In genomic region chr3:67715911-67716310, GRCh38 we compare ENCODE assay signal across 35 cellular contexts.
"Had no signal": no experiment of that assay in that cellular context is flagged by ENCODE, and none has a peak within 500 bp of the region (broad histone marks: within the 10 kb centered on the region; RNA-seq: fewer than 3 reads in every experiment).

No MANE protein-coding gene starts in this region.

- H3K27me3 Mint-ChIP-seq: activated CD4-positive, alpha-beta T cell treated with anti-CD3 and anti-CD28 coated beads for 36 hours; activated CD4-positive, alpha-beta T cell treated with anti-CD3 and anti-CD28 coated beads, Interleukin-2, amount 10 ng/mL, durations not matched to agents 7 days and 5 days; activated naive CD8-positive, alpha-beta T cell; activated naive CD8-positive, alpha-beta T cell treated with anti-CD3 and anti-CD28 coated beads, Interleukin-2, amount 50 U/mL, for 24 hours; activated T-cell treated with anti-CD3 and anti-CD28 coated beads, Interleukin-2, amount 50 U/mL, for 24 hours had no signal

- ATAC-seq: activated CD4-positive, alpha-beta T cell treated with anti-CD3 and anti-CD28 coated beads for 36 hours; activated CD4-positive, CD25-positive, alpha-beta regulatory T cell treated with anti-CD3 and anti-CD28 coated beads, Interleukin-2, amount 50 U/mL, for 24 hours; activated CD8-positive, alpha-beta T cell treated with anti-CD3 and anti-CD28 coated beads, Interleukin-2, amount 10 ng/mL, durations not matched to agents 7 days and 5 days; activated naive CD8-positive, alpha-beta T cell treated with anti-CD3 and anti-CD28 coated beads, Interleukin-2, amount 50 U/mL, for 24 hours; body of pancreas; PC-3 had no signal

- H3K9ac ChIP-seq: SK-N-SH had no signal

- H3K27me3 ChIP-seq: ascending aorta, body of pancreas, breast epithelium, Peyer's patch, SJSA1 had no signal

- H3K27ac ChIP-seq: ascending aorta, body of pancreas, breast epithelium, Peyer's patch, SJSA1 had no signal

- H3K36me3 ChIP-seq: ascending aorta, breast epithelium, Peyer's patch, SJSA1 had no signal

- H3K4me1 ChIP-seq: ascending aorta, body of pancreas, breast epithelium, Peyer's patch had no signal

- DNase-seq: activated CD4-positive, alpha-beta T cell treated with anti-CD3 and anti-CD28 coated beads for 36 hours; activated CD4-positive, alpha-beta T cell treated with anti-CD3 and anti-CD28 coated beads, Interleukin-2, amount 10 ng/mL, durations not matched to agents 7 days and 5 days; activated CD4-positive, alpha-beta T cell treated with anti-CD3 and anti-CD28 coated beads, Interleukin-2, amount 50 U/mL, for 48 hours; activated CD8-positive, alpha-beta T cell treated with anti-CD3 and anti-CD28 coated beads, Interleukin-2, amount 10 ng/mL, durations not matched to agents 7 days and 5 days; activated gamma-delta T cell; activated naive CD4-positive, alpha-beta T cell treated with Interleukin-2 at 50 U/mL for 16 hours; activated naive CD8-positive, alpha-beta T cell treated with anti-CD3 and anti-CD28 coated beads, Interleukin-2, amount 50 U/mL, for 24 hours; activated T-cell treated with anti-CD3 and anti-CD28 coated beads, Interleukin-2, amount 50 U/mL, for 24 hours; amygdala; body of pancreas; Karpas-422; NCI-H1048; NCI-H1105 treated with DMSO at 0.1 percent for 48 hours; NCI-H1436; NCI-H1694; NCI-H1930; NCI-H2081 treated with DMSO at 0.1 percent for 48 hours; NCI-H226; NCI-H446 treated with DMSO at 0.1 percent for 48 hours; NCI-H524; NCI-H748 treated with DMSO at 0.1 percent for 48 hours; NK-92 treated with Interleukin-12 subunit alpha and Interleukin-12 subunit beta, amount 100 ng/mL, for 24 hours; PC-3; Peyer's patch; RPMI8226; SHP77 treated with DMSO at 0.1 percent for 48 hours; SK-N-SH had no signal

- H3K4me1 Mint-ChIP-seq: activated CD4-positive, alpha-beta T cell treated with anti-CD3 and anti-CD28 coated beads for 36 hours; activated CD4-positive, alpha-beta T cell treated with anti-CD3 and anti-CD28 coated beads, Interleukin-2, amount 10 ng/mL, durations not matched to agents 7 days and 5 days; activated naive CD8-positive, alpha-beta T cell treated with anti-CD3 and anti-CD28 coated beads, Interleukin-2, amount 50 U/mL, for 24 hours had no signal

- H3K27ac Mint-ChIP-seq: activated CD4-positive, alpha-beta T cell treated with anti-CD3 and anti-CD28 coated beads for 36 hours; activated CD4-positive, alpha-beta T cell treated with anti-CD3 and anti-CD28 coated beads, Interleukin-2, amount 10 ng/mL, durations not matched to agents 7 days and 5 days; activated CD8-positive, alpha-beta T cell treated with anti-CD3 and anti-CD28 coated beads, Interleukin-2, amount 10 ng/mL, durations not matched to agents 7 days and 5 days; activated naive CD8-positive, alpha-beta T cell; activated naive CD8-positive, alpha-beta T cell treated with anti-CD3 and anti-CD28 coated beads, Interleukin-2, amount 50 U/mL, for 24 hours; activated T-cell treated with anti-CD3 and anti-CD28 coated beads, Interleukin-2, amount 50 U/mL, for 24 hours; activated T-helper 2 cell treated with anti-CD3 and anti-CD28 coated beads, Interferon-gamma antibody, Interleukin-2, Interleukin-4, amounts not matched to agents 10 μg/mL and 5 μg/mL and 100 μg/mL, durations not matched to agents 14 hours and 24 hours and 36 hours; T-helper 1 cell treated with Interleukin-12 subunit alpha and Interleukin-12 subunit beta and Interleukin-4 antibody, amounts not matched to agents 30 μg/mL and 1 μg/mL, for 36 hours; T-helper 2 cell treated with Interferon-gamma antibody and Interleukin-4, amounts not matched to agents 5 μg/mL and 100 μg/mL, for 36 hours had no signal

- H3K9me2 ChIP-seq: SK-N-SH had no signal

- H3K4me2 ChIP-seq: SK-N-SH had no signal

- H3K4me3 ChIP-seq: ascending aorta, body of pancreas, breast epithelium, Peyer's patch, SJSA1 had no signal

- H3K4me3 Mint-ChIP-seq: activated CD4-positive, alpha-beta T cell treated with anti-CD3 and anti-CD28 coated beads for 36 hours; activated CD4-positive, alpha-beta T cell treated with anti-CD3 and anti-CD28 coated beads, Interleukin-2, amount 10 ng/mL, durations not matched to agents 7 days and 5 days; activated CD8-positive, alpha-beta T cell treated with anti-CD3 and anti-CD28 coated beads, Interleukin-2, amount 10 ng/mL, durations not matched to agents 7 days and 5 days; activated naive CD8-positive, alpha-beta T cell; activated naive CD8-positive, alpha-beta T cell treated with anti-CD3 and anti-CD28 coated beads, Interleukin-2, amount 50 U/mL, for 24 hours; activated T-cell treated with anti-CD3 and anti-CD28 coated beads, Interleukin-2, amount 50 U/mL, for 24 hours; T-helper 1 cell treated with Interleukin-12 subunit alpha and Interleukin-12 subunit beta and Interleukin-4 antibody, amounts not matched to agents 30 μg/mL and 1 μg/mL, for 36 hours; T-helper 2 cell treated with Interferon-gamma antibody and Interleukin-4, amounts not matched to agents 5 μg/mL and 100 μg/mL, for 36 hours had no signal

- H3K9me3 ChIP-seq: ascending aorta, body of pancreas, breast epithelium, Peyer's patch, SJSA1 had no signal
